ENCODE assay signal across 21 cellular contexts in the genomic region with DNA sequence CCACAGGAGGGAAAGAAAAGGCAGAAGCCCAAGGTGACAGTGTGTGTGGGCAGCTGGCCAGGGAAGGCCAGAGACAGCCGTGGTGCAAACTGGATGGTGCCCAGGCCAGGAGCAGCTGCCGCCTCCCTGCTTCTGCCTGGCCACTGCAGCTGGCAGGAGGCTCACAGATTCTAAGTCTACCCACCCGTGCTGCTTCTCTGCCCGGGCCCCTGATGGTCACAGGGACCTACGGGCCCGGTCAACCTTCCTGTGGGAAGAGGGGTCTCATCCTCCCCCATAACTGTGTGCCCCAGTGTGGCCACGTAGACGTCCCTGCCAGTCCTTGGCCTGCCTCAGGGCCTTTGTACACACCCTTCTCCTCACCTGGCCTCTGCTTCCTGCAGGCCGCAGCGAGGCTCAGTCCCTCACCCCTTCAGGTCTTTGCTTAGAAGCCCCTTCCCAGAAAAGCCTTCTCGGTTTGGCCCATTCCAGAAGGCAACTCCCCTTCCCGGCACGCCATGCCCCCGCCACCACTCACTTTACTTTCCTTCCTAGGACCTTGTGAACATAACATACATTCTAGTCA.
"Had no signal": no experiment of that assay in that cellular context is flagged by ENCODE, and none has a peak within 500 bp of the region (broad histone marks: within the 10 kb centered on the region; RNA-seq: fewer than 3 reads in every experiment).

No MANE protein-coding gene starts in this region.

- H3K27ac ChIP-seq: HL-60, KMS-11, SJSA1, SK-N-MC had no signal

- DNase-seq: Kasumi-1, MM.1S, NCI-H1092 treated with DMSO at 0.1 percent for 48 hours, NCI-H1436, NCI-H187, NCI-H2029, NCI-H2081 treated with DMSO at 0.1 percent for 48 hours, NCI-H2171, NCI-H345, NCI-H446 treated with DMSO at 0.1 percent for 48 hours, NCI-H510A treated with DMSO at 0.1 percent for 48 hours, NCI-H526, NCI-H82, Right ventricle myocardium superior, RPMI8226, SIG-M5 had no signal

- H3K4me2 ChIP-seq: KMS-11 had no signal

- H3K27me3 ChIP-seq: SJSA1 had no signal

- H3K36me3 ChIP-seq: SJSA1 had no signal

- H3K4me3 ChIP-seq: K562, SJSA1, SK-N-MC had no signal

- H3K9ac ChIP-seq: KMS-11 had no signal

- H3K4me1 ChIP-seq: SJSA1 had no signal
